8 cellular contexts compared by ENCODE assay signal in genomic region chr20:36093804-36094145, GRCh38.
DNase-seq lines count a peak whose midpoint lies in the region; ATAC-seq and TF ChIP-seq lines count a peak whose summit lies in the region.

No MANE protein-coding gene starts in this region.

- H3K9me3 Mint-ChIP-seq in chondrocyte (ENCODE audit: low read depth): no peaks in the 10 kb centered on the region

- intact Hi-C loops in heart left ventricle (cut with DNase I) (loop anchor here in 1 of 10 donors (5.0 kb wide), 1 partner anchor 41 kb away; no protein-coding TSS in a partner anchor), cardiac septum (cut with DNase I) (no loop called here)

- no peak for TF ChIP-seq CTCF in heart left ventricle (IDR thresholded peaks at IDR 0.05)
- no peak for TF ChIP-seq CTCF in chondrocyte (IDR thresholded peaks at IDR 0.05)

- H3K27ac Mint-ChIP-seq in chondrocyte (ENCODE audit: unreplicated experiment): peak overlapping the region; percentile 88

- H3K4me3 ChIP-seq in heart left ventricle (peak overlapping the region; percentile 56 to 88 (median 66)), mucosa of stomach (ENCODE audit: low read length) (peak overlapping the region; percentile 94)

- H3K9me3 ChIP-seq in heart left ventricle: no peaks in the 10 kb centered on the region
- no peaks in the 10 kb centered on the region for H3K9me3 ChIP-seq in mucosa of stomach (ENCODE audit: control insufficient read depth, low read length)

- H3K36me3 ChIP-seq in heart left ventricle (no peaks in the 10 kb centered on the region), mucosa of stomach (ENCODE audit: control insufficient read depth, insufficient read depth, low read length) (no peaks in the 10 kb centered on the region)

- WGBS in heart left ventricle, 4 donors: 0 to 3% (median 2%) methylated on average over 2 of the region's 2 CpGs; no CpG with 5 or more reads in 1 of the 4 donors

- H3K27ac ChIP-seq in heart left ventricle: peak overlapping the region in 7 of 12 donors; percentile 1 to 65 (median 50)

- peaks cover 0 to 42% (median 27%) of the 10 kb centered on the region in 12 donors for H3K4me1 ChIP-seq in heart left ventricle
- peaks cover 53% of the 10 kb centered on the region for H3K4me1 ChIP-seq in mucosa of stomach (ENCODE audit: control insufficient read depth, insufficient read depth, low read length)

- H3K27me3 Mint-ChIP-seq in chondrocyte (ENCODE audit: low read depth): no peaks in the 10 kb centered on the region

- DNase-seq in heart left ventricle (no peak), cardiac septum (ENCODE audit: low spot score) (no peak), chondrocyte (ENCODE audit: low spot score) (no peak)
- DNase-seq in stimulated activated CD4-positive, alpha-beta T cell treated with anti-CD3 and anti-CD28 coated beads, Interleukin-4, amount 100 ng/mL, for 1 hour: no peak

- H3K27me3 ChIP-seq in heart left ventricle (peaks cover 0 to 34% (median 5%) of the 10 kb centered on the region in 9 donors), mucosa of stomach (ENCODE audit: control insufficient read depth, insufficient read depth, low read length) (no peaks in the 10 kb centered on the region)

- H3K36me3 Mint-ChIP-seq in chondrocyte (ENCODE audit: low read depth): no peaks in the 10 kb centered on the region

- H3K9ac ChIP-seq in mucosa of stomach (ENCODE audit: low read length): peak overlapping the region; percentile 83

- ATAC-seq in heart left ventricle: peak in 1 of 4 donors; percentile 6
- no peak for ATAC-seq in HG03565 (IDR thresholded peaks at IDR 0.05; ENCODE audit: unreplicated experiment)
- ATAC-seq in GM21576 (IDR thresholded peaks at IDR 0.05; ENCODE audit: unreplicated experiment): no peak
- ATAC-seq in GM18861 (IDR thresholded peaks at IDR 0.05; ENCODE audit: unreplicated experiment): no peak

- H3K4me1 Mint-ChIP-seq in chondrocyte (ENCODE audit: low read depth): peaks cover 40% of the 10 kb centered on the region

- TF ChIP-seq POLR2A in heart left ventricle (IDR thresholded peaks at IDR 0.05): no peak

- peak overlapping the region; percentile 98 for H3K4me3 Mint-ChIP-seq in chondrocyte (ENCODE audit: unreplicated experiment)
